Comparison of ENCODE assay signal across 11 cellular contexts in the genomic region with DNA sequence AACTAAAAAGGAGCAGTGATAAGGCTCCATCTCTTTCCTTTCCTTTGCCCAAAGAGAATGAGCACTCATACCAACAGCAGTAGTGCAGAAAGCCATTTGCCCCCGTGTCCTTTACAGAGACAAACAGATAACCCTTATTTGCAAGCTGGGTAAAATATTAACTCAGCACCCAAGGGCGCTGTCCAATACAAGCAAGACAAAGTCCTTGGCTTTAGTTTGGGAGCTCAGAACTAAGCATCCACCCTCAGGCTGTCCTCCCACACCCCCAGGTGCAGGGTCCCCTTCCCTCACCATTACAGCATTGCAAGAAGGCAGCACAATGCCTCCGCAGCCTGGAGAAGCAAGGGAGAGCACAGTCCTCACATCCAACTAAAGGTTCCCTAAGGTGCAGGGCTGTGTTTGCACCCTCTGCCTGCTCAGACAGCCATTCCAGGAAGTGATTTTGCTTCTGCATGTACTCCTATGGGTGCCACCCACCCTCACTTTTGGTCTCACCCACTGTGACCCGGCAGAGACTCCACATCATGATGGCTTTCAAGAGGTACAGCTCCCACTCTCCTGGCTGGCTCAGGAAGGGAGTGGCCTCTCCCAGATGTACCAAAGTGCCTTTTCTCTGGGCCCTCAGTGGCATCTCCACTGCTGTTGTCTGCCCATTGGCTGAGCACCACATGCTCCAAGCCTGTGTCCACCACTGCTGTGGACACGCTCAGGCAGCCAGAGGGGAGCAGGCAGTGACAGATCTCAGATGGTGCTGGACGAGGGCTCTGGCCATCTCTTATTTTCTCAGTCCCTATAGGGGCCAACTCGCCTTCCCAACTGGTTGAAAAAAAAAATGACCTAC. TPM values are rescaled to one million over a fixed set of nuclear protein-coding genes. Genes with fewer than 3 reads are reported as not detected.
DNase-seq lines count a peak whose midpoint lies in the region; ATAC-seq and TF ChIP-seq lines count a peak whose summit lies in the region.
"Had no signal": no experiment of that assay in that cellular context is flagged by ENCODE, and none has a peak within 500 bp of the region (broad histone marks: within the 10 kb centered on the region; RNA-seq: fewer than 3 reads in every experiment).

No MANE protein-coding gene starts in this region.

- TF ChIP-seq CTCF in adrenal gland (IDR thresholded peaks at IDR 0.05) = no peak
- no peak for TF ChIP-seq CTCF in CD4-positive, alpha-beta T cell (IDR thresholded peaks at IDR 0.05)

- CTCF ChIA-PET in CD4-positive, alpha-beta T cell (lab: Charles Lee) = no interaction called here

- POLR2A ChIA-PET in CD4-positive, alpha-beta T cell (lab: Charles Lee) = no interaction called here

- no peak overlapping the region for H3K23ac ChIP-seq in mesenchymal stem cell (ENCODE audit: low read length in 2 of 2)

- DNase-seq in mesenchymal stem cell (no peak), adrenal gland (no peak), A172 (ENCODE audit: low spot score) (no peak)
- DNase-seq in CD4-positive, alpha-beta T cell = no peak
- DNase-seq: caudate nucleus, DND-41, left lung had no signal

- no peaks in the 10 kb centered on the region for H3K79me1 ChIP-seq in mesenchymal stem cell (replicated peaks; ENCODE audit: low read length, poor library complexity, severe bottlenecking)

- peak overlapping the region; percentile 29 for H4K91ac ChIP-seq in mesenchymal stem cell (ENCODE audit: low read length)

- H3K4me3 Mint-ChIP-seq in CD4-positive, alpha-beta T cell = no peak overlapping the region

- 94% methylated on average over 6 of the region's 7 CpGs for WGBS in mesenchymal stem cell
- WGBS in adrenal gland, 4 donors = 90 to 95% (median 93%) methylated on average over 7 of the region's 7 CpGs

- ATAC-seq in GM18861 (IDR thresholded peaks at IDR 0.05; ENCODE audit: unreplicated experiment) = peak; percentile 22
- ATAC-seq in GM21723 (IDR thresholded peaks at IDR 0.05; ENCODE audit: unreplicated experiment) = peak; percentile 11
- ATAC-seq in HG03378 (IDR thresholded peaks at IDR 0.05; ENCODE audit: unreplicated experiment) = peak; percentile 27
- no peak for ATAC-seq in CD4-positive, alpha-beta T cell (ENCODE audit: poor library complexity)
- no peak for ATAC-seq in GM19328 (IDR thresholded peaks at IDR 0.05; ENCODE audit: unreplicated experiment)
- ATAC-seq: left lung had no signal

- no peak overlapping the region for H2BK120ac ChIP-seq in mesenchymal stem cell (ENCODE audit: low read depth, low read length)

- H3K9me3 Mint-ChIP-seq in CD4-positive, alpha-beta T cell = no peaks in the 10 kb centered on the region

- H3K4me3 ChIP-seq in mesenchymal stem cell (ENCODE audit: insufficient read depth in 1 of 2, low read depth in 1 of 2, low read length in 2 of 2) (no peak overlapping the region), adrenal gland (no peak overlapping the region)
- H3K4me3 ChIP-seq: left lung had no signal

- no peak overlapping the region for H3K14ac ChIP-seq in mesenchymal stem cell (ENCODE audit: low read length in 2 of 2)

- no peak overlapping the region for H4K8ac ChIP-seq in mesenchymal stem cell (ENCODE audit: low read length)

- H2BK15ac ChIP-seq in mesenchymal stem cell (ENCODE audit: low read depth, poor library complexity, severe bottlenecking) = no peak overlapping the region

- no peak overlapping the region for H2BK5ac ChIP-seq in mesenchymal stem cell (ENCODE audit: low read depth, low read length, poor library complexity, severe bottlenecking)

- no peaks in the 10 kb centered on the region for H3K9me3 ChIP-seq in mesenchymal stem cell (ENCODE audit: control insufficient read depth, low read length)
- H3K9me3 ChIP-seq in adrenal gland (replicated peaks in 1 of 3) = no peaks in the 10 kb centered on the region
- no peaks in the 10 kb centered on the region for H3K9me3 ChIP-seq in CD4-positive, alpha-beta T cell (ENCODE audit: control insufficient read depth, low read length)
- H3K9me3 ChIP-seq: left lung had no signal

- H3K27me3 ChIP-seq in mesenchymal stem cell (ENCODE audit: control insufficient read depth in 1 of 2, insufficient read depth in 1 of 2, low read length in 2 of 2) (peaks cover 52 to 91% of the 10 kb centered on the region in 2 experiments), adrenal gland (no peaks in the 10 kb centered on the region)
- H3K27me3 ChIP-seq in CD4-positive, alpha-beta T cell (ENCODE audit: control insufficient read depth, insufficient read depth, low read length) = peaks cover 11% of the 10 kb centered on the region
- H3K27me3 ChIP-seq: left lung had no signal

- no peak overlapping the region for H2AK5ac ChIP-seq in mesenchymal stem cell (ENCODE audit: low read length, severe bottlenecking)

- H3K4me1 ChIP-seq in mesenchymal stem cell (ENCODE audit: control insufficient read depth, insufficient read depth, low read depth, low read length) (peaks cover 24% of the 10 kb centered on the region), adrenal gland (replicated peaks in 1 of 2) (no peaks in the 10 kb centered on the region)

- H3K27ac ChIP-seq in mesenchymal stem cell (ENCODE audit: low read length, poor library complexity, severe bottlenecking) (no peak overlapping the region), adrenal gland (no peak overlapping the region)
- no peak overlapping the region for H3K27ac ChIP-seq in CD4-positive, alpha-beta T cell (ENCODE audit: low read depth, low read length)
- H3K27ac ChIP-seq: left lung had no signal

- TF ChIP-seq POLR2A in adrenal gland (IDR thresholded peaks at IDR 0.05) = no peak

- H3K4me2 ChIP-seq in mesenchymal stem cell (ENCODE audit: low read length, poor library complexity, severe bottlenecking) = no peak overlapping the region

- H3K36me3 Mint-ChIP-seq in CD4-positive, alpha-beta T cell (ENCODE audit: low read depth) = no peaks in the 10 kb centered on the region

- H3K4ac ChIP-seq in mesenchymal stem cell (ENCODE audit: low read depth in 1 of 2, low read length in 2 of 2) = no peak overlapping the region

- intact Hi-C loops in adrenal gland (cut with DNase I) = no loop called here
- intact Hi-C loops in CD4-positive, alpha-beta T cell (cut with DNase I, micrococcal nuclease) = no loop called here

- no peak overlapping the region for H2AFZ ChIP-seq in mesenchymal stem cell (ENCODE audit: low read depth, low read length)

- H3K36me3 ChIP-seq in mesenchymal stem cell (ENCODE audit: control insufficient read depth in 1 of 2, insufficient read depth in 2 of 2, low read depth in 1 of 2, low read length in 2 of 2) = no peaks in the 10 kb centered on the region
- no peaks in the 10 kb centered on the region for H3K36me3 ChIP-seq in adrenal gland (replicated peaks in 1 of 2)
- H3K36me3 ChIP-seq: left lung had no signal

- peaks cover 11% of the 10 kb centered on the region for H3K27me3 Mint-ChIP-seq in CD4-positive, alpha-beta T cell

- H3K27ac Mint-ChIP-seq in CD4-positive, alpha-beta T cell = no peak overlapping the region

- no peak overlapping the region for H3K9ac ChIP-seq in mesenchymal stem cell (ENCODE audit: low read length)

- no peak overlapping the region for H3K18ac ChIP-seq in mesenchymal stem cell (ENCODE audit: low read depth in 1 of 2, low read length in 2 of 2)

- peaks cover 8% of the 10 kb centered on the region for H3K4me1 Mint-ChIP-seq in CD4-positive, alpha-beta T cell (ENCODE audit: low read depth)

- no peak overlapping the region for H2BK12ac ChIP-seq in mesenchymal stem cell (ENCODE audit: low read length in 2 of 2)

RNA-seq across cellular contexts. Expression of a gene that starts 34.1 kb away (rescaled TPM):
- 194 TPM for polyA plus RNA-seq in mesenchymal stem cell (2013, experiment 1 of 2)
- polyA plus RNA-seq in mesenchymal stem cell (2013, experiment 2 of 2) = 184 TPM
- 10 to 100 TPM; 22.8 to 59.3 (median 38.8) TPM for total RNA-seq in adrenal gland
- polyA plus RNA-seq in adrenal gland = 10 to 100 TPM; 14.3 to 34.3 (median 34.2) TPM
- total RNA-seq in CD4-positive, alpha-beta T cell = 1 to 10 TPM in 1 of 2 experiments, under 1 TPM in 1; 0.89 to 1.5 TPM
- total RNA-seq in A172 (2014; rRNA removed; shearing (Covaris generic)) = 3.1 and 4.5 TPM in 2 replicates

Comparison
In these comparisons a context has a peak if more than half of its experiments do, and no peak if none do; other contexts are left out.
1. ATAC-seq: peak in GM18861 (single experiment), GM21723 (single experiment) and HG03378 (single experiment); none in CD4-positive, alpha-beta T cell (single experiment) and GM19328 (single experiment).